1 cellular context compared by ENCODE assay signal in the genomic region with DNA sequence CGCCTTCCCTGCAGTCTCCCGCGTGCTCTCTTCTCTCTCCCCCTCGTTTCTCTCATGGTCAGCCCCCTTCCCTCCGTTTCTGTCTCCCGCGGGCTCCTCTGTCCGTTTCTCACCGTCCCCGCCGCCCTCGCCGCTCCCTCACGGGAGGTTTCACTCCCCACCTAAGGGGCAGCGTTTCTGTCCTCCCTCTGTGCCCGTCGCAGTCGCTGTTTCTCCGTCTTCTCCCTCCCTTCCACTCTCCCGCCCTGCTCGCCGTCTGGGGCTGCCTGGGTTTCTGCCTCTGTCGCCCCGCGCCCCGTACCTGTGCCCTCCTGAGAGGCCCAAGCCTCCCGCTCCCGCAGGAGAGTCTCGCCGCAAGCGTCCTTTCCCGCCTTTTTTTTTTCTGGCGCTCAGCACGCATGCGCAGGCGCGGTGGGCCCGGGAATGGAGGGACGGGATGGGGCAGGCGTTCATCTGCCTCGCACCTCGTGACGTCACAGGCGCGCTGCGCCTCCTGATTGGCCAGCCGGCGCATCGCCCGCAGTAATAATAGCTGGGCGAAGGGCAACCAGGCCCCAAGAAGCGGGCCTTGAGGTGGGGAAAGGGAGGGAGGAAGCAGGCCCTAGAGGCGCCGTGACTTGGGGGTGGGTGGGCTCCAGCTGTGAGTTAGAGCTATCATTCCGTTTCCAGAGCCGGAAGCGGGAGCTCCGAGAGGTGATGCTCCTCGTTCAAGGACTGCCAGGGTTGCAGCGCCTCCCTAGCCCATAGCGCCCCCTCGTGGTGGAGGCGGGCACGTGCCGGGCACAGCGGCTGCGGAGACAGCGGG.
A peak's percentile ranks its signal among the peaks of the same experiment; 100 is the strongest.
TF ChIP-seq lines count a peak whose summit lies in the region.

No MANE protein-coding gene starts in this region.

TF ChIP-seq in GM12878, 131 proteins besides CTCF, POLR2A, EP300 and RAD21 (continued from another document):
- peak; percentile 70 for TF ChIP-seq SMC3 (IDR thresholded peaks at IDR 0.05; ENCODE audit: borderline replicate concordance, low read length)
- TF ChIP-seq, protein P1, sequence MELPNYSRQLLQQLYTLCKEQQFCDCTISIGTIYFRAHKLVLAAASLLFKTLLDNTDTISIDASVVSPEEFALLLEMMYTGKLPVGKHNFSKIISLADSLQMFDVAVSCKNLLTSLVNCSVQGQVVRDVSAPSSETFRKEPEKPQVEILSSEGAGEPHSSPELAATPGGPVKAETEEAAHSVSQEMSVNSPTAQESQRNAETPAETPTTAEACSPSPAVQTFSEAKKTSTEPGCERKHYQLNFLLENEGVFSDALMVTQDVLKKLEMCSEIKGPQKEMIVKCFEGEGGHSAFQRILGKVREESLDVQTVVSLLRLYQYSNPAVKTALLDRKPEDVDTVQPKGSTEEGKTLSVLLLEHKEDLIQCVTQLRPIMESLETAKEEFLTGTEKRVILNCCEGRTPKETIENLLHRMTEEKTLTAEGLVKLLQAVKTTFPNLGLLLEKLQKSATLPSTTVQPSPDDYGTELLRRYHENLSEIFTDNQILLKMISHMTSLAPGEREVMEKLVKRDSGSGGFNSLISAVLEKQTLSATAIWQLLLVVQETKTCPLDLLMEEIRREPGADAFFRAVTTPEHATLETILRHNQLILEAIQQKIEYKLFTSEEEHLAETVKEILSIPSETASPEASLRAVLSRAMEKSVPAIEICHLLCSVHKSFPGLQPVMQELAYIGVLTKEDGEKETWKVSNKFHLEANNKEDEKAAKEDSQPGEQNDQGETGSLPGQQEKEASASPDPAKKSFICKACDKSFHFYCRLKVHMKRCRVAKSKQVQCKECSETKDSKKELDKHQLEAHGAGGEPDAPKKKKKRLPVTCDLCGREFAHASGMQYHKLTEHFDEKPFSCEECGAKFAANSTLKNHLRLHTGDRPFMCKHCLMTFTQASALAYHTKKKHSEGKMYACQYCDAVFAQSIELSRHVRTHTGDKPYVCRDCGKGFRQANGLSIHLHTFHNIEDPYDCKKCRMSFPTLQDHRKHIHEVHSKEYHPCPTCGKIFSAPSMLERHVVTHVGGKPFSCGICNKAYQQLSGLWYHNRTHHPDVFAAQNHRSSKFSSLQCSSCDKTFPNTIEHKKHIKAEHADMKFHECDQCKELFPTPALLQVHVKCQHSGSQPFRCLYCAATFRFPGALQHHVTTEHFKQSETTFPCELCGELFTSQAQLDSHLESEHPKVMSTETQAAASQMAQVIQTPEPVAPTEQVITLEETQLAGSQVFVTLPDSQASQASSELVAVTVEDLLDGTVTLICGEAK (IDR thresholded peaks at IDR 0.05; ENCODE audit: borderline replicate concordance) = no peak
- TF ChIP-seq RFX5 (IDR thresholded peaks at IDR 0.05; ENCODE audit: low read depth, low read length) = peak; percentile 99
- TF ChIP-seq POLR2AphosphoS5 (IDR thresholded peaks at IDR 0.05; ENCODE audit: low read length) = no peak
- TF ChIP-seq, protein P2, sequence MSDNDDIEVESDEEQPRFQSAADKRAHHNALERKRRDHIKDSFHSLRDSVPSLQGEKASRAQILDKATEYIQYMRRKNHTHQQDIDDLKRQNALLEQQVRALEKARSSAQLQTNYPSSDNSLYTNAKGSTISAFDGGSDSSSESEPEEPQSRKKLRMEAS (IDR thresholded peaks at IDR 0.05; ENCODE audit: low read depth, low read length) = peak; percentile 53; the same call in 1 of the 2 replicates
TF ChIP-seq in GM12878: peak in this region for 36.
